1 cellular context compared by ENCODE assay signal in genomic region chr12:108846320-108846719, GRCh38.
TF ChIP-seq lines count a peak whose summit lies in the region.

No MANE protein-coding gene starts in this region.

TF ChIP-seq in HEK293T, 16 proteins besides CTCF, POLR2A, EP300 and RAD21 (continued from another document):
- TF ChIP-seq PKNOX1 (IDR thresholded peaks at IDR 0.05) (no peak), TARDBP (IDR thresholded peaks at IDR 0.05) (no peak), SUZ12 (IDR thresholded peaks at IDR 0.05) (no peak), L3MBTL2 (conservative IDR thresholded peaks at IDR 0.05) (no peak), FOXM1 (IDR thresholded peaks at IDR 0.05; ENCODE audit: borderline replicate concordance) (no peak), FOXA1 (IDR thresholded peaks at IDR 0.05) (no peak), CTBP1 (IDR thresholded peaks at IDR 0.05; ENCODE audit: borderline replicate concordance) (no peak), BHLHE40 (IDR thresholded peaks at IDR 0.05; ENCODE audit: borderline replicate concordance) (no peak), ZNF384 (IDR thresholded peaks at IDR 0.05) (no peak), ARNT (IDR thresholded peaks at IDR 0.05) (no peak), NFRKB (IDR thresholded peaks at IDR 0.05) (no peak)
